ENCODE assay signal across 8 cellular contexts in genomic region chr1:151196292-151196800, GRCh38. TPM values are rescaled to one million over a fixed set of nuclear protein-coding genes. Genes with fewer than 3 reads are reported as not detected.
DNase-seq lines count a peak whose midpoint lies in the region; ATAC-seq and TF ChIP-seq lines count a peak whose summit lies in the region.

No MANE protein-coding gene starts in this region.

- peak overlapping the region; percentile 10 to 72 (median 57) for H3K9ac ChIP-seq in skeletal muscle tissue (ENCODE audit: low read depth in 1 of 3, low read length in 3 of 3)

- 24 to 36% methylated on average over 14 of the region's 14 CpGs for WGBS in body of pancreas, 2 donors

- peak; percentile 76 for DNase-seq in GM03348 (ENCODE audit: low spot score)
- peak; percentile 96 for DNase-seq in NCI-H1694 (lab: John Stamatoyannopoulos, UW)
- DNase-seq in SW480 (ENCODE audit: low spot score): peak; percentile 93
- DNase-seq in body of pancreas: peak; percentile 78 to 88 (median 82)
- peak; percentile 37 for DNase-seq in iPS-NIHi11 (ENCODE audit: low spot score)

- intact Hi-C loops in body of pancreas (cut with DNase I): no loop called here

- no peaks in the 10 kb centered on the region for H3K27me3 ChIP-seq in body of pancreas
- H3K27me3 ChIP-seq in skeletal muscle tissue (ENCODE audit: control insufficient read depth in 3 of 3, insufficient read depth in 3 of 3, low read length in 3 of 3): no peaks in the 10 kb centered on the region

- ATAC-seq in body of pancreas (peak; percentile 39), GM21526 (IDR thresholded peaks at IDR 0.05; ENCODE audit: low FRiP score, unreplicated experiment) (no peak), HG03045 (IDR thresholded peaks at IDR 0.05; ENCODE audit: unreplicated experiment) (no peak)

- TF ChIP-seq POLR2A in body of pancreas (IDR thresholded peaks at IDR 0.05): peak in 1 of 3 donors; percentile 8

- H3K36me3 ChIP-seq in body of pancreas (replicated peaks in 1 of 2; ENCODE audit: insufficient read depth in 1 of 2, low read depth in 2 of 2) (no peaks in the 10 kb centered on the region), skeletal muscle tissue (ENCODE audit: control insufficient read depth in 3 of 3, insufficient read depth in 3 of 3, low read length in 3 of 3) (no peaks in the 10 kb centered on the region)

- H3K9me3 ChIP-seq in body of pancreas (no peaks in the 10 kb centered on the region), skeletal muscle tissue (ENCODE audit: control insufficient read depth in 3 of 3, low read length in 3 of 3) (no peaks in the 10 kb centered on the region)

- no peak overlapping the region for H3K4me3 ChIP-seq in body of pancreas
- H3K4me3 ChIP-seq in skeletal muscle tissue (ENCODE audit: low read length in 3 of 3): peak overlapping the region; percentile 26 to 49 (median 39)

- H3K4me1 ChIP-seq in body of pancreas (peaks cover 26% of the 10 kb centered on the region), skeletal muscle tissue (ENCODE audit: control insufficient read depth in 3 of 3, insufficient read depth in 3 of 3, low read length in 3 of 3) (peaks cover 10 to 18% (median 12%) of the 10 kb centered on the region in 3 donors)

- peak overlapping the region; percentile 47 to 90 (median 70) for H3K27ac ChIP-seq in body of pancreas
- peak overlapping the region; percentile 36 for H3K27ac ChIP-seq in skeletal muscle tissue (ENCODE audit: low read depth, low read length)

- TF ChIP-seq CTCF in body of pancreas (IDR thresholded peaks at IDR 0.05): peak; percentile 27 to 78 (median 76)

RNA-seq across cellular contexts. Expression of gene PIP5K1A, which starts 2.0 kb away (rescaled TPM):
- total RNA-seq in body of pancreas (10 to 100 TPM; 19.5 to 51.4 TPM), skeletal muscle tissue (51.7 TPM)

RNA-seq across cellular contexts. Expression of gene VPS72, which starts 6.3 kb away (rescaled TPM):
- 10 to 100 TPM in 1 of 2 donors, 1 to 10 TPM in 1; 6.9 to 19.2 TPM for total RNA-seq in body of pancreas
- 35.0 TPM for total RNA-seq in skeletal muscle tissue

RNA-seq across cellular contexts. Expression of gene TMOD4, which starts 20.6 kb away (rescaled TPM):
- total RNA-seq in body of pancreas: 1 to 10 TPM in 1 of 2 donors, not detected in 1; 3.0 TPM
- 50.6 TPM for total RNA-seq in skeletal muscle tissue

RNA-seq across cellular contexts. Expression of gene SCNM1, which starts 30.4 kb away (rescaled TPM):
- 10 to 100 TPM; 16.2 to 28.0 TPM for total RNA-seq in body of pancreas
- total RNA-seq in skeletal muscle tissue: 24.5 TPM

RNA-seq across cellular contexts. Expression of gene LYSMD1, which starts 30.6 kb away (rescaled TPM):
- total RNA-seq in body of pancreas (1 to 10 TPM; 6.7 to 9.6 TPM), skeletal muscle tissue (9.9 TPM)

Comparison
In these comparisons a context has a peak if more than half of its experiments do, and no peak if none do; other contexts are left out.
1. DNase-seq: peak in every context shown above with its lines; median percentile 96 in NCI-H1694; 93 in SW480; 82 in body of pancreas; 76 in GM03348; 37 in iPS-NIHi11.
2. H3K4me3 ChIP-seq: peak in skeletal muscle tissue (3 of 3); none in body of pancreas (0 of 2).
3. RNA of gene TMOD4, which starts 20.6 kb away (total RNA-seq): 50.6 TPM in skeletal muscle tissue (single experiment); 3.0 TPM in body of pancreas; every median in the first group is over 10 times any median in the second.